In genomic region chr3:32888739-32889138, GRCh38 we compare ENCODE assay signal across 14 cellular contexts.
A peak's percentile ranks its signal among the peaks of the same experiment; 100 is the strongest.
DNase-seq lines count a peak whose midpoint lies in the region; ATAC-seq and TF ChIP-seq lines count a peak whose summit lies in the region.
"Had no signal": no experiment of that assay in that cellular context is flagged by ENCODE, and none has a peak within 500 bp of the region (broad histone marks: within the 10 kb centered on the region; RNA-seq: fewer than 3 reads in every experiment).

No MANE protein-coding gene starts in this region.

- no peaks in the 10 kb centered on the region for H3K36me3 ChIP-seq in effector memory CD4-positive, alpha-beta T cell (ENCODE audit: control insufficient read depth, insufficient read depth, low read length)
- H3K36me3 ChIP-seq in uterus (no peaks in the 10 kb centered on the region), body of pancreas (replicated peaks in 1 of 2; ENCODE audit: insufficient read depth in 1 of 2, low read depth in 2 of 2) (no peaks in the 10 kb centered on the region)
- H3K36me3 ChIP-seq: tibial artery had no signal

- ATAC-seq in HG02642 (IDR thresholded peaks at IDR 0.05; ENCODE audit: poor library complexity, unreplicated experiment) (peak; percentile 87), HG03469 (IDR thresholded peaks at IDR 0.05; ENCODE audit: unreplicated experiment) (peak; percentile 85), body of pancreas (no peak)

- peak overlapping the region in 4 of 7 donors; percentile 11 to 62 (median 31) for H3K27ac Mint-ChIP-seq in CD14-positive monocyte
- H3K27ac Mint-ChIP-seq: brain had no signal

- H3K4me1 Mint-ChIP-seq in CD14-positive monocyte = peaks cover 17% of the 10 kb centered on the region

- intact Hi-C loops in CD14-positive monocyte (cut with micrococcal nuclease) = no loop called here
- intact Hi-C loops in uterus (cut with DNase I; ENCODE audit: low total_unique reads) = no loop called here
- intact Hi-C loops in body of pancreas (cut with DNase I) = no loop called here

- H3K4me1 ChIP-seq in effector memory CD4-positive, alpha-beta T cell (ENCODE audit: control insufficient read depth, insufficient read depth, low read length, poor library complexity, severe bottlenecking) = no peaks in the 10 kb centered on the region
- H3K4me1 ChIP-seq in uterus (no peaks in the 10 kb centered on the region), body of pancreas (no peaks in the 10 kb centered on the region)
- H3K4me1 ChIP-seq: tibial artery had no signal

- no peak for DNase-seq in CD14-positive monocyte (ENCODE audit: low spot score)
- DNase-seq in GM19240 (ENCODE audit: insufficient read length, low spot score) = peak; percentile 48
- no peak for DNase-seq in effector memory CD4-positive, alpha-beta T cell
- no peak for DNase-seq in uterus
- DNase-seq in body of pancreas = no peak
- DNase-seq in erythroblast (lab: John Stamatoyannopoulos, UW) = no peak
- DNase-seq: EL; NCI-H2171; nucleus accumbens; stimulated activated CD4-positive, alpha-beta T cell treated with anti-CD3 and anti-CD28 coated beads, Interleukin-4, amount 100 ng/mL, for 24 hours; tibial artery had no signal

- H3K4me3 Mint-ChIP-seq in CD14-positive monocyte = no peak overlapping the region
- H3K4me3 Mint-ChIP-seq: brain had no signal

- TF ChIP-seq CTCF in CD14-positive monocyte (IDR thresholded peaks at IDR 0.05) = no peak
- TF ChIP-seq CTCF in uterus (IDR thresholded peaks at IDR 0.05) = no peak
- no peak for TF ChIP-seq CTCF in body of pancreas (IDR thresholded peaks at IDR 0.05)

- H3K4me3 ChIP-seq in effector memory CD4-positive, alpha-beta T cell (ENCODE audit: insufficient read depth, low read depth, low read length, poor library complexity, severe bottlenecking) = no peak overlapping the region
- H3K4me3 ChIP-seq in uterus (no peak overlapping the region), body of pancreas (no peak overlapping the region)
- H3K4me3 ChIP-seq: tibial artery had no signal

- no peaks in the 10 kb centered on the region for H3K27me3 Mint-ChIP-seq in CD14-positive monocyte (ENCODE audit: low read depth in 3 of 3)
- H3K27me3 Mint-ChIP-seq: brain had no signal

- WGBS in body of pancreas, 2 donors = 65 to 70% methylated on average over 1 of the region's 1 CpG

- H3K9me3 ChIP-seq in effector memory CD4-positive, alpha-beta T cell (ENCODE audit: control insufficient read depth, low read length) = no peaks in the 10 kb centered on the region
- no peaks in the 10 kb centered on the region for H3K9me3 ChIP-seq in uterus
- H3K9me3 ChIP-seq in body of pancreas = no peaks in the 10 kb centered on the region
- H3K9me3 ChIP-seq: tibial artery had no signal

- peaks cover 23 to 44% of the 10 kb centered on the region in 2 donors for H3K36me3 Mint-ChIP-seq in CD14-positive monocyte

- no peaks in the 10 kb centered on the region for H3K27me3 ChIP-seq in effector memory CD4-positive, alpha-beta T cell (replicated peaks; ENCODE audit: control insufficient read depth, insufficient read depth, low read length, poor library complexity, severe bottlenecking)
- H3K27me3 ChIP-seq in uterus (no peaks in the 10 kb centered on the region), body of pancreas (no peaks in the 10 kb centered on the region)

- no peak overlapping the region for H3K27ac ChIP-seq in effector memory CD4-positive, alpha-beta T cell (ENCODE audit: insufficient read depth, low read length, poor library complexity, severe bottlenecking)
- H3K27ac ChIP-seq in uterus (no peak overlapping the region), body of pancreas (no peak overlapping the region)
- H3K27ac ChIP-seq: tibial artery had no signal

- H3K9me3 Mint-ChIP-seq in CD14-positive monocyte = peaks cover 0 to 2% (median 0%) of the 10 kb centered on the region in 7 donors
- H3K9me3 Mint-ChIP-seq: brain had no signal

- no peak for TF ChIP-seq POLR2A in uterus (IDR thresholded peaks at IDR 0.05)
- no peak for TF ChIP-seq POLR2A in body of pancreas (IDR thresholded peaks at IDR 0.05)
- TF ChIP-seq POLR2A in erythroblast (IDR thresholded peaks at IDR 0.05; ENCODE audit: low read length) = no peak
